Comparison of ENCODE assay signal across 22 cellular contexts in the genomic region with DNA sequence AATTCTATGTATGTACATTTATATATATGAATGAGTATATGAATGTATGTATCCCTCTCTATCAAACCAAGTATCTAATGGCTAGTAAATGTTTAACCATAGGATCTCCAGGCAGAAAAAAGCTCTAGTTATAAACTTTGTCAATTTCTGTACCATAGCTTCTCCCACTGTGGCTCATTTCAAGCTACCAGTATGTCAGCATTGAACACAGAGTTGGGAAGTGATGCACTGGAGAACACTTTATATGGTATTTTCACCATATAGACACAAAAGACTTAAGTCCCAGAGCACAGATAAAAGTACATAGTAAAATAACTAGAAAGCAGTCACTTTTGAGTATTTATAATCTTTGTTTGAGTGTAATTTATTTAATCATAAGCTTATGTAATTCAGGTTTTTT.
"Had no signal": no experiment of that assay in that cellular context is flagged by ENCODE, and none has a peak within 500 bp of the region (broad histone marks: within the 10 kb centered on the region; RNA-seq: fewer than 3 reads in every experiment).

No MANE protein-coding gene starts in this region.

- H3K4me1 ChIP-seq: ascending aorta, SJSA1 had no signal

- H3K27me3 ChIP-seq: ascending aorta, body of pancreas, SJSA1 had no signal

- H3K27ac ChIP-seq: ascending aorta, body of pancreas, SJSA1 had no signal

- H3K36me3 ChIP-seq: ascending aorta, SJSA1 had no signal

- DNase-seq: activated B cell treated with CpG ODN at 0.5 μM for 24 hours; activated CD4-positive, alpha-beta T cell treated with anti-CD3 and anti-CD28 coated beads for 1 hour; activated CD4-positive, alpha-beta T cell treated with anti-CD3 and anti-CD28 coated beads, Interleukin-2, amount 10 ng/mL, durations not matched to agents 24 days and 14 days; activated CD4-positive, alpha-beta T cell treated with anti-CD3 and anti-CD28 coated beads, Interleukin-2, amount 50 U/mL, for 48 hours; activated CD8-positive, alpha-beta memory T cell treated with anti-CD3 and anti-CD28 coated beads, Interleukin-2, amount 10 ng/mL, durations not matched to agents 7 days and 5 days; activated effector memory CD4-positive, alpha-beta T cell treated with Interleukin-2 at 50 U/mL for 16 hours; activated naive CD4-positive, alpha-beta T cell; activated T-cell treated with anti-CD3 and anti-CD28 coated beads, Interleukin-2, amount 50 U/mL, for 24 hours; body of pancreas; NCI-H1048; NCI-H146; NCI-H187 treated with DMSO at 0.1 percent for 48 hours; NCI-H2081 treated with DMSO at 0.1 percent for 48 hours; NCI-H2171; NCI-H2227 treated with DMSO at 0.1 percent for 48 hours; NCI-H526 treated with DMSO at 0.1 percent for 48 hours; NCI-H82; Right ventricle myocardium superior had no signal

- H3K9me3 ChIP-seq: ascending aorta, body of pancreas, SJSA1 had no signal

- H3K4me3 ChIP-seq: ascending aorta, body of pancreas, SJSA1 had no signal

- ATAC-seq: activated CD8-positive, alpha-beta memory T cell treated with anti-CD3 and anti-CD28 coated beads, Interleukin-2, amount 10 ng/mL, durations not matched to agents 7 days and 5 days; body of pancreas; Panc1 had no signal

- FAIRE-seq: bronchial epithelial cell had no signal
